9 cellular contexts compared by ENCODE assay signal in genomic region chr3:194130807-194131589, GRCh38. TPM values are rescaled to one million over a fixed set of nuclear protein-coding genes. Genes with fewer than 3 reads are reported as not detected.
DNase-seq lines count a peak whose midpoint lies in the region; ATAC-seq, FAIRE-seq and TF ChIP-seq lines count a peak whose summit lies in the region.
"Had no signal": no experiment of that assay in that cellular context is flagged by ENCODE, and none has a peak within 500 bp of the region (broad histone marks: within the 10 kb centered on the region; RNA-seq: fewer than 3 reads in every experiment).

No MANE protein-coding gene starts in this region.

- intact Hi-C loops in CD8-positive, alpha-beta T cell (cut with DNase I, micrococcal nuclease) = loop anchor here in 1 of 2 experiments (10.0 kb wide), 1 partner anchor 354 kb away; the partner anchor contains the start of gene ATP13A3

- H3K27me3 ChIP-seq in CD8-positive, alpha-beta T cell (ENCODE audit: insufficient read depth, low read length) = peaks cover 21% of the 10 kb centered on the region
- peaks cover 35% of the 10 kb centered on the region for H3K27me3 ChIP-seq in iPS-18a (ENCODE audit: control insufficient read depth, insufficient read depth, low read length)

- DNase-seq in CD8-positive, alpha-beta T cell = peak in 2 of 7 experiments; percentile 13 to 34
- DNase-seq in NCI-H510A (lab: John Stamatoyannopoulos, UW) = peak; percentile 84
- DNase-seq in stimulated activated effector memory CD8-positive, alpha-beta T cell treated with anti-CD3 and anti-CD28 coated beads, Interleukin-12 subunit alpha, Interleukin-12 subunit beta, amount 100 ng/mL, for 72 hours (ENCODE audit: low spot score in 2 of 2) = no peak
- no peak for DNase-seq in frontal cortex (ENCODE audit: low spot score in 2 of 2)
- DNase-seq in NOMO-1 (lab: John Stamatoyannopoulos, UW; ENCODE audit: unreplicated experiment in 2 of 2) = no peak

- no peak overlapping the region for H3K9ac ChIP-seq in iPS-18a (ENCODE audit: low read length)

- H3K27ac Mint-ChIP-seq in CD8-positive, alpha-beta T cell = no peak overlapping the region
- H3K27ac Mint-ChIP-seq in stimulated activated effector memory CD8-positive, alpha-beta T cell treated with anti-CD3 and anti-CD28 coated beads, Interleukin-12 subunit alpha, Interleukin-12 subunit beta, amount 100 ng/mL, for 72 hours = no peak overlapping the region

- peak; percentile 10 for ATAC-seq in CD8-positive, alpha-beta T cell
- ATAC-seq in GM19023 (IDR thresholded peaks at IDR 0.05; ENCODE audit: unreplicated experiment) = peak; percentile 48
- peak; percentile 47 for ATAC-seq in HG03103 (IDR thresholded peaks at IDR 0.05; ENCODE audit: low read depth, unreplicated experiment)
- no peak for ATAC-seq in stimulated activated effector memory CD8-positive, alpha-beta T cell treated with anti-CD3 and anti-CD28 coated beads, Interleukin-12 subunit alpha, Interleukin-12 subunit beta, amount 100 ng/mL, for 72 hours

- no peak overlapping the region for H3K4me3 ChIP-seq in CD8-positive, alpha-beta T cell (ENCODE audit: low read depth, low read length)
- H3K4me3 ChIP-seq in iPS-18a (ENCODE audit: low read length) = peak overlapping the region; percentile 11

- peaks cover 52% of the 10 kb centered on the region for H3K27me3 Mint-ChIP-seq in CD8-positive, alpha-beta T cell (ENCODE audit: low read depth)

- no peaks in the 10 kb centered on the region for H3K9me3 Mint-ChIP-seq in CD8-positive, alpha-beta T cell
- H3K9me3 Mint-ChIP-seq in stimulated activated effector memory CD8-positive, alpha-beta T cell treated with anti-CD3 and anti-CD28 coated beads, Interleukin-12 subunit alpha, Interleukin-12 subunit beta, amount 100 ng/mL, for 72 hours = no peaks in the 10 kb centered on the region

- POLR2A ChIA-PET in CD8-positive, alpha-beta T cell (lab: Charles Lee) = interaction anchor here (1.4 kb wide), 1 partner anchor 10 kb away, joined by 3 read pairs; no protein-coding TSS in a partner anchor

- peaks cover 25% of the 10 kb centered on the region for H3K4me1 ChIP-seq in CD8-positive, alpha-beta T cell (ENCODE audit: insufficient read depth, low read length)
- peaks cover 44% of the 10 kb centered on the region for H3K4me1 ChIP-seq in iPS-18a (ENCODE audit: control insufficient read depth, low read depth, low read length)

- peaks cover 29% of the 10 kb centered on the region for H3K4me1 Mint-ChIP-seq in CD8-positive, alpha-beta T cell (ENCODE audit: low read depth)
- peaks cover 29% of the 10 kb centered on the region for H3K4me1 Mint-ChIP-seq in stimulated activated effector memory CD8-positive, alpha-beta T cell treated with anti-CD3 and anti-CD28 coated beads, Interleukin-12 subunit alpha, Interleukin-12 subunit beta, amount 100 ng/mL, for 72 hours

- no peak for FAIRE-seq in frontal cortex (lab: Jason Lieb, UNC)
- FAIRE-seq: endothelial cell of umbilical vein had no signal

- CTCF ChIA-PET in CD8-positive, alpha-beta T cell (lab: Charles Lee) = interaction anchor here (2.9 kb wide), 1 partner anchor 185 kb away, joined by 12 read pairs; no protein-coding TSS in a partner anchor

- no peaks in the 10 kb centered on the region for H3K9me3 ChIP-seq in CD8-positive, alpha-beta T cell (ENCODE audit: low read length)
- H3K9me3 ChIP-seq in iPS-18a (ENCODE audit: control insufficient read depth, low read depth, low read length) = no peaks in the 10 kb centered on the region

- no peak overlapping the region for H3K27ac ChIP-seq in CD8-positive, alpha-beta T cell (ENCODE audit: low read depth, low read length)
- H3K27ac ChIP-seq in iPS-18a (ENCODE audit: low read length) = no peak overlapping the region

- H3K4me3 Mint-ChIP-seq in CD8-positive, alpha-beta T cell = peak overlapping the region; percentile 16
- no peak overlapping the region for H3K4me3 Mint-ChIP-seq in stimulated activated effector memory CD8-positive, alpha-beta T cell treated with anti-CD3 and anti-CD28 coated beads, Interleukin-12 subunit alpha, Interleukin-12 subunit beta, amount 100 ng/mL, for 72 hours

- TF ChIP-seq CTCF in CD8-positive, alpha-beta T cell (IDR thresholded peaks at IDR 0.05) = no peak

- no peaks in the 10 kb centered on the region for H3K36me3 ChIP-seq in CD8-positive, alpha-beta T cell (ENCODE audit: insufficient read depth, low read length)
- H3K36me3 ChIP-seq in iPS-18a (ENCODE audit: control insufficient read depth, low read depth, low read length) = no peaks in the 10 kb centered on the region

- peaks cover 2% of the 10 kb centered on the region for H3K36me3 Mint-ChIP-seq in CD8-positive, alpha-beta T cell
- H3K36me3 Mint-ChIP-seq in stimulated activated effector memory CD8-positive, alpha-beta T cell treated with anti-CD3 and anti-CD28 coated beads, Interleukin-12 subunit alpha, Interleukin-12 subunit beta, amount 100 ng/mL, for 72 hours = peaks cover 6% of the 10 kb centered on the region

RNA-seq across cellular contexts. Expression of gene HES1, which starts 5.0 kb away (rescaled TPM):
- total RNA-seq in CD8-positive, alpha-beta T cell = 1 to 10 TPM in 1 of 2 experiments, under 1 TPM in 1; 0.92 to 1.1 TPM
- total RNA-seq in frontal cortex = 14.7 TPM
